In genomic region chr4:2715426-2715825, GRCh38 we compare ENCODE assay signal across 1 cellular context.
TF ChIP-seq lines count a peak whose summit lies in the region.

No MANE protein-coding gene starts in this region.

TF ChIP-seq in IMR-90, 13 proteins besides CTCF, POLR2A, EP300 and RAD21 (continued from another document):
- TF ChIP-seq USF2 (IDR thresholded peaks at IDR 0.05; ENCODE audit: low read depth, low read length) (no peak), SMC3 (IDR thresholded peaks at IDR 0.05; ENCODE audit: low read depth, low read length) (no peak)
